29 cellular contexts compared by ENCODE assay signal in genomic region chr11:64266339-64266738, GRCh38. TPM values are rescaled to one million over a fixed set of nuclear protein-coding genes. Genes with fewer than 3 reads are reported as not detected.
DNase-seq lines count a peak whose midpoint lies in the region; ATAC-seq and TF ChIP-seq lines count a peak whose summit lies in the region.
"Had no signal": no experiment of that assay in that cellular context is flagged by ENCODE, and none has a peak within 500 bp of the region (broad histone marks: within the 10 kb centered on the region; RNA-seq: fewer than 3 reads in every experiment).

No MANE protein-coding gene starts in this region.

- H3K9me3 Mint-ChIP-seq in Calu3 (ENCODE audit: low read depth, unreplicated experiment) (no peaks in the 10 kb centered on the region), progenitor cell of endocrine pancreas (ENCODE audit: low read depth) (no peaks in the 10 kb centered on the region)
- H3K9me3 Mint-ChIP-seq: immature natural killer cell had no signal

- no peaks in the 10 kb centered on the region for H3K27me3 ChIP-seq in foreskin keratinocyte
- H3K27me3 ChIP-seq: cardiac muscle cell, MG63 had no signal

- ATAC-seq in foreskin keratinocyte: peak; percentile 47
- ATAC-seq: mucosa of descending colon had no signal

- H3K36me3 Mint-ChIP-seq in Calu3 (ENCODE audit: insufficient read depth, unreplicated experiment) (peaks cover 59% of the 10 kb centered on the region), progenitor cell of endocrine pancreas (ENCODE audit: insufficient read depth) (peaks cover 5% of the 10 kb centered on the region)
- H3K36me3 Mint-ChIP-seq: CD4-positive, CD25-positive, alpha-beta regulatory T cell had no signal

- H3K4me1 ChIP-seq in foreskin keratinocyte: peaks cover 12% of the 10 kb centered on the region

- no peak for TF ChIP-seq CTCF in 22Rv1 (IDR thresholded peaks at IDR 0.05)
- no peak for TF ChIP-seq CTCF in VCaP (conservative IDR thresholded peaks at IDR 0.05)
- no peak for TF ChIP-seq CTCF in foreskin keratinocyte (conservative IDR thresholded peaks at IDR 0.05)
- TF ChIP-seq CTCF in Calu3 (IDR thresholded peaks at IDR 0.05; ENCODE audit: unreplicated experiment): no peak
- TF ChIP-seq CTCF in progenitor cell of endocrine pancreas (IDR thresholded peaks at IDR 0.05; ENCODE audit: unreplicated experiment): no peak

- intact Hi-C loops in Calu3 (cut with micrococcal nuclease; ENCODE audit: unreplicated experiment): no loop called here

- peak; percentile 88 for DNase-seq in ELR (ENCODE audit: low read depth)
- DNase-seq in foreskin keratinocyte: peak; percentile 37 to 71
- no peak for DNase-seq in NCI-H1092 treated with DMSO at 0.1 percent for 48 hours (lab: John Stamatoyannopoulos, UW)
- DNase-seq in Calu3: no peak
- no peak for DNase-seq in progenitor cell of endocrine pancreas (ENCODE audit: low spot score, unreplicated experiment)
- DNase-seq in activated gamma-delta T cell (lab: John Stamatoyannopoulos, UW): no peak
- DNase-seq: activated CD4-positive, alpha-beta T cell treated with anti-CD3 and anti-CD28 coated beads, Interleukin-2, amount 50 U/mL, for 1 hour; activated gamma-delta T cell treated with Interleukin-2 at 50 U/mL for 16 hours; amniotic stem cell; CD4-positive, CD25-positive, alpha-beta regulatory T cell; cortex of kidney; DMS 273 treated with DMSO at 0.1 percent for 48 hours; H7; immature natural killer cell; MG63; NCI-H1694; NCI-H2171; NCI-H69; SHP77 treated with DMSO at 0.1 percent for 48 hours; small intestine; stimulated activated naive CD4-positive, alpha-beta T cell treated with Interleukin-2 at 50 U/mL for 16 hours; SW 1271 had no signal

- H3K27ac Mint-ChIP-seq in Calu3 (ENCODE audit: unreplicated experiment): no peak overlapping the region
- H3K27ac Mint-ChIP-seq in progenitor cell of endocrine pancreas: no peak overlapping the region
- H3K27ac Mint-ChIP-seq: CD4-positive, CD25-positive, alpha-beta regulatory T cell had no signal

- peaks cover 18% of the 10 kb centered on the region for H3K4me1 Mint-ChIP-seq in Calu3 (ENCODE audit: low read depth, unreplicated experiment)
- H3K4me1 Mint-ChIP-seq in progenitor cell of endocrine pancreas (ENCODE audit: low read depth): peaks cover 8% of the 10 kb centered on the region

- no TSS peak for BruUV-seq in Calu3 (replicated peaks; lab: Mats Ljungman, UMichigan)

- no peaks in the 10 kb centered on the region for H3K27me3 Mint-ChIP-seq in Calu3 (ENCODE audit: unreplicated experiment)
- no peaks in the 10 kb centered on the region for H3K27me3 Mint-ChIP-seq in progenitor cell of endocrine pancreas

- H3K4me3 Mint-ChIP-seq in Calu3 (ENCODE audit: low read depth, unreplicated experiment): no peak overlapping the region
- no peak overlapping the region for H3K4me3 Mint-ChIP-seq in progenitor cell of endocrine pancreas (ENCODE audit: low read depth)
- H3K4me3 Mint-ChIP-seq: CD4-positive, CD25-positive, alpha-beta regulatory T cell had no signal

- H3K27ac ChIP-seq in 22Rv1 (peak overlapping the region; percentile 99), VCaP (peak overlapping the region; percentile 100), foreskin keratinocyte (no peak overlapping the region)
- H3K27ac ChIP-seq: cardiac muscle cell, thoracic aorta had no signal

- CTCF ChIA-PET in Calu3 (lab: Charles Lee): no interaction called here

RNA-seq across cellular contexts. Expression of gene PLCB3, which starts 15.0 kb away (rescaled TPM):
- total RNA-seq in foreskin keratinocyte (66.4 and 79.6 TPM in 2 replicates), Calu3 (2022) (35.9 and 39.5 TPM in 2 replicates), progenitor cell of endocrine pancreas (22.6 and 27.3 TPM in 2 replicates)
- polyA plus RNA-seq in foreskin keratinocyte: 37.1 and 40.6 TPM in 2 replicates

RNA-seq across cellular contexts. Expression of gene BAD, which starts 18.1 kb away (rescaled TPM):
- total RNA-seq in foreskin keratinocyte: 125 TPM in 2 replicates
- polyA plus RNA-seq in foreskin keratinocyte: 181 TPM in 2 replicates
- 30.2 and 33.6 TPM in 2 replicates for total RNA-seq in Calu3 (2022)
- 42.8 and 46.9 TPM in 2 replicates for total RNA-seq in progenitor cell of endocrine pancreas

RNA-seq across cellular contexts. Expression of gene GPR137, which starts 19.3 kb away (rescaled TPM):
- total RNA-seq in foreskin keratinocyte: 18.3 and 19.0 TPM in 2 replicates
- 29.0 and 31.2 TPM in 2 replicates for polyA plus RNA-seq in foreskin keratinocyte
- total RNA-seq in Calu3 (2022): 33.3 and 37.0 TPM in 2 replicates
- total RNA-seq in progenitor cell of endocrine pancreas: 46.7 and 56.5 TPM in 2 replicates

RNA-seq across cellular contexts. Expression of gene PPP1R14B, which starts 19.6 kb away (rescaled TPM):
- total RNA-seq in foreskin keratinocyte (591 and 629 TPM in 2 replicates), Calu3 (2022) (276 and 334 TPM in 2 replicates), progenitor cell of endocrine pancreas (198 TPM in 2 replicates)
- polyA plus RNA-seq in foreskin keratinocyte: 706 and 722 TPM in 2 replicates

RNA-seq across cellular contexts. Expression of gene KCNK4, which starts 24.8 kb away (rescaled TPM):
- total RNA-seq in foreskin keratinocyte (not detected in 2 replicates), Calu3 (2022) (not detected in 2 replicates), progenitor cell of endocrine pancreas (0.62 TPM in 1 of 2 replicates, not detected in the other)
- 0.03 and 0.06 TPM in 2 replicates for polyA plus RNA-seq in foreskin keratinocyte
- total RNA-seq: cardiac muscle cell; CD4-positive, CD25-positive, alpha-beta regulatory T cell; H7; lower leg skin; mucosa of descending colon; pulmonary artery endothelial cell; thoracic aorta had no signal
- polyA plus RNA-seq: cardiac muscle cell; CD4-positive, CD25-positive, alpha-beta regulatory T cell; immature natural killer cell; small intestine had no signal

Comparison
In these comparisons a context has a peak if more than half of its experiments do, and no peak if none do; other contexts are left out.
1. DNase-seq: peak in ELR (single experiment) and foreskin keratinocyte (2 of 2); none in NCI-H1092 treated with DMSO at 0.1 percent for 48 hours (single experiment), Calu3 (single experiment), progenitor cell of endocrine pancreas (single experiment) and activated gamma-delta T cell (single experiment).